Comparison of ENCODE assay signal across 17 cellular contexts in genomic region chr2:62202729-62203128, GRCh38. TPM values are rescaled to one million over a fixed set of nuclear protein-coding genes. Genes with fewer than 3 reads are reported as not detected.
DNase-seq lines count a peak whose midpoint lies in the region; ATAC-seq and TF ChIP-seq lines count a peak whose summit lies in the region.
"Had no signal": no experiment of that assay in that cellular context is flagged by ENCODE, and none has a peak within 500 bp of the region (broad histone marks: within the 10 kb centered on the region; RNA-seq: fewer than 3 reads in every experiment).

No MANE protein-coding gene starts in this region.

- no peak overlapping the region for H3K56ac ChIP-seq in mesendoderm (ENCODE audit: low read length)

- no peak overlapping the region for H2AK5ac ChIP-seq in mesendoderm (ENCODE audit: low read length)

- TF ChIP-seq CTCF in CD4-positive, alpha-beta T cell (IDR thresholded peaks at IDR 0.05), result no peak
- TF ChIP-seq CTCF in PC-9 (conservative IDR thresholded peaks at IDR 0.05), result no peak

- no peak overlapping the region for H3K4ac ChIP-seq in mesendoderm (ENCODE audit: low read depth, low read length)

- H3F3A ChIP-seq in PC-9 (ENCODE audit: insufficient read depth, low read depth), result no peaks in the 10 kb centered on the region

- no peak overlapping the region for H2BK120ac ChIP-seq in mesendoderm (ENCODE audit: low read depth, low read length)

- no peak overlapping the region for H3K23ac ChIP-seq in mesendoderm (ENCODE audit: low read length)

- no peaks in the 10 kb centered on the region for H3K9me2 ChIP-seq in PC-9 (ENCODE audit: insufficient read depth)

- H4K5ac ChIP-seq in mesendoderm (ENCODE audit: low read length), result no peak overlapping the region

- H3K27ac ChIP-seq in BLaER1 (peak overlapping the region; percentile 30; the same call in 1 of the 2 replicates), PC-9 (no peak overlapping the region), mesendoderm (ENCODE audit: low read depth, low read length) (no peak overlapping the region)
- no peak overlapping the region for H3K27ac ChIP-seq in CD4-positive, alpha-beta T cell (ENCODE audit: low read depth, low read length)
- no peak overlapping the region for H3K27ac ChIP-seq in naive thymus-derived CD4-positive, alpha-beta T cell (ENCODE audit: low read depth, low read length)
- H3K27ac ChIP-seq: colonic mucosa, skin epidermis had no signal

- POLR2A ChIA-PET in CD4-positive, alpha-beta T cell (lab: Charles Lee), result no interaction called here
- POLR2A ChIA-PET in naive thymus-derived CD4-positive, alpha-beta T cell (lab: Charles Lee), result no interaction called here
- POLR2A ChIA-PET in PC-9 (lab: Charles Lee; ENCODE audit: unreplicated experiment), result no interaction called here

- peaks cover 94% of the 10 kb centered on the region for H3K4me1 Mint-ChIP-seq in CD4-positive, alpha-beta T cell (ENCODE audit: low read depth)
- H3K4me1 Mint-ChIP-seq in activated T-helper 17 cell treated with anti-CD3 and anti-CD28 coated beads, Interleukin-2, amount 50 U/mL, for 72 hours, result peaks cover 55% of the 10 kb centered on the region
- peaks cover 74 to 100% (median 96%) of the 10 kb centered on the region in 7 donors for H3K4me1 Mint-ChIP-seq in naive thymus-derived CD4-positive, alpha-beta T cell

- no peak for DNase-seq in CD4-positive, alpha-beta T cell
- no peak for DNase-seq in naive thymus-derived CD4-positive, alpha-beta T cell
- no peak for DNase-seq in PC-9
- DNase-seq in mesendoderm, result no peak
- DNase-seq in NCI-H526 (lab: John Stamatoyannopoulos, UW), result no peak
- DNase-seq: activated CD8-positive, alpha-beta memory T cell treated with anti-CD3 and anti-CD28 coated beads, Interleukin-2, amount 50 U/mL, for 4 hours; anterior cingulate cortex; colonic mucosa; mesenchymal stem cell; NCI-H1105 treated with DMSO at 0.1 percent for 48 hours; NCI-H446 treated with DMSO at 0.1 percent for 48 hours; OCI-M1; stimulated activated naive CD4-positive, alpha-beta T cell had no signal

- peak overlapping the region; percentile 7 for H3K27ac Mint-ChIP-seq in CD4-positive, alpha-beta T cell
- peak overlapping the region; percentile 88 for H3K27ac Mint-ChIP-seq in activated T-helper 17 cell treated with anti-CD3 and anti-CD28 coated beads, Interleukin-2, amount 50 U/mL, for 72 hours
- H3K27ac Mint-ChIP-seq in naive thymus-derived CD4-positive, alpha-beta T cell, result peak overlapping the region in 8 of 9 donors; percentile 17 to 95 (median 68)

- H3K79me2 ChIP-seq in PC-9 (ENCODE audit: low read depth) (peaks cover 100% of the 10 kb centered on the region), mesendoderm (ENCODE audit: control insufficient read depth, insufficient read depth, low read length) (peaks cover 96% of the 10 kb centered on the region)

- H3K4me2 ChIP-seq in BLaER1, result peak overlapping the region; percentile 84
- H3K4me2 ChIP-seq in PC-9, result no peak overlapping the region
- H3K4me2 ChIP-seq in mesendoderm (ENCODE audit: low read length), result no peak overlapping the region

- BruUV-seq in PC-9 (replicated peaks; lab: Mats Ljungman, UMichigan), result no TSS peak

- no peak for ATAC-seq in CD4-positive, alpha-beta T cell (ENCODE audit: poor library complexity)
- no peak for ATAC-seq in activated T-helper 17 cell treated with anti-CD3 and anti-CD28 coated beads, Interleukin-2, amount 50 U/mL, for 72 hours (replicated peaks)
- ATAC-seq in naive thymus-derived CD4-positive, alpha-beta T cell, result no peak

- peak overlapping the region; percentile 25 for H3K4me3 Mint-ChIP-seq in CD4-positive, alpha-beta T cell
- H3K4me3 Mint-ChIP-seq in activated T-helper 17 cell treated with anti-CD3 and anti-CD28 coated beads, Interleukin-2, amount 50 U/mL, for 72 hours, result peak overlapping the region; percentile 81
- H3K4me3 Mint-ChIP-seq in naive thymus-derived CD4-positive, alpha-beta T cell, result peak overlapping the region in 7 of 10 donors; percentile 26 to 90 (median 55)

- H3K36me3 ChIP-seq in BLaER1 (peaks cover 39% of the 10 kb centered on the region), PC-9 (ENCODE audit: low read depth) (peaks cover 5% of the 10 kb centered on the region; the same call in 1 of the 2 replicates), mesendoderm (ENCODE audit: control insufficient read depth, insufficient read depth, low read length) (no peaks in the 10 kb centered on the region)
- H3K36me3 ChIP-seq in naive thymus-derived CD4-positive, alpha-beta T cell (ENCODE audit: control insufficient read depth in 2 of 3, insufficient read depth in 3 of 3, low read length in 3 of 3), result peaks cover 0 to 4% (median 0%) of the 10 kb centered on the region in 3 experiments
- H3K36me3 ChIP-seq: colonic mucosa, HAP-1 had no signal

- H2AFZ ChIP-seq in PC-9, result no peak overlapping the region

- H3K4me3 ChIP-seq in BLaER1 (no peak overlapping the region), PC-9 (no peak overlapping the region), mesendoderm (ENCODE audit: low read length) (no peak overlapping the region)
- no peak overlapping the region for H3K4me3 ChIP-seq in naive thymus-derived CD4-positive, alpha-beta T cell (ENCODE audit: low read length)
- H3K4me3 ChIP-seq: colonic mucosa, HAP-1, skin epidermis had no signal

- H3K9me3 ChIP-seq in BLaER1 (peaks cover 28% of the 10 kb centered on the region), PC-9 (ENCODE audit: insufficient read depth, low read depth) (no peaks in the 10 kb centered on the region)
- no peaks in the 10 kb centered on the region for H3K9me3 ChIP-seq in CD4-positive, alpha-beta T cell (ENCODE audit: control insufficient read depth, low read length)
- H3K9me3 ChIP-seq in naive thymus-derived CD4-positive, alpha-beta T cell (ENCODE audit: control insufficient read depth in 2 of 3, low read length in 3 of 3), result no peaks in the 10 kb centered on the region
- H3K9me3 ChIP-seq: colonic mucosa, HAP-1 had no signal

- no peak overlapping the region for H4K8ac ChIP-seq in mesendoderm (ENCODE audit: low read depth, low read length)

- H3K27me3 Mint-ChIP-seq in CD4-positive, alpha-beta T cell, result no peaks in the 10 kb centered on the region
- no peaks in the 10 kb centered on the region for H3K27me3 Mint-ChIP-seq in activated T-helper 17 cell treated with anti-CD3 and anti-CD28 coated beads, Interleukin-2, amount 50 U/mL, for 72 hours
- H3K27me3 Mint-ChIP-seq in naive thymus-derived CD4-positive, alpha-beta T cell, result no peaks in the 10 kb centered on the region

- peaks cover 100% of the 10 kb centered on the region for H4K20me1 ChIP-seq in BLaER1
- H4K20me1 ChIP-seq in PC-9 (ENCODE audit: insufficient read depth), result peaks cover 94% of the 10 kb centered on the region

- H2BK15ac ChIP-seq in mesendoderm (replicated peaks; ENCODE audit: low read depth), result no peak overlapping the region

- H3K9me3 Mint-ChIP-seq in CD4-positive, alpha-beta T cell, result no peaks in the 10 kb centered on the region
- H3K9me3 Mint-ChIP-seq in activated T-helper 17 cell treated with anti-CD3 and anti-CD28 coated beads, Interleukin-2, amount 50 U/mL, for 72 hours, result no peaks in the 10 kb centered on the region
- no peaks in the 10 kb centered on the region for H3K9me3 Mint-ChIP-seq in naive thymus-derived CD4-positive, alpha-beta T cell

- no peak overlapping the region for H3K9ac ChIP-seq in BLaER1
- H3K9ac ChIP-seq in mesendoderm (ENCODE audit: low read length), result no peak overlapping the region

- peaks cover 13% of the 10 kb centered on the region for H3K79me1 ChIP-seq in mesendoderm (ENCODE audit: low read length)

- no CpG with 5 or more reads among the region's 1 CpG for WGBS in mesendoderm (ENCODE audit: extremely low coverage, insufficient coverage, low lambda C conversion rate)

- H3K4me1 ChIP-seq in BLaER1, result peaks cover 59% of the 10 kb centered on the region
- H3K4me1 ChIP-seq in naive thymus-derived CD4-positive, alpha-beta T cell (ENCODE audit: control insufficient read depth in 2 of 2, insufficient read depth in 2 of 2, low read length in 2 of 2), result peaks cover 46 to 78% of the 10 kb centered on the region in 2 donors
- H3K4me1 ChIP-seq in PC-9 (replicated peaks; ENCODE audit: insufficient read depth), result peaks cover 34% of the 10 kb centered on the region
- H3K4me1 ChIP-seq in mesendoderm (ENCODE audit: control insufficient read depth, low read depth, low read length), result peaks cover 25% of the 10 kb centered on the region
- H3K4me1 ChIP-seq: colonic mucosa had no signal

- no peak overlapping the region for H3K18ac ChIP-seq in mesendoderm (ENCODE audit: low read length)

- CTCF ChIA-PET in CD4-positive, alpha-beta T cell (lab: Charles Lee), result no interaction called here
- CTCF ChIA-PET in naive thymus-derived CD4-positive, alpha-beta T cell (lab: Charles Lee), result no interaction called here
- CTCF ChIA-PET in PC-9 (lab: Charles Lee), result no interaction called here

- H2BK5ac ChIP-seq in mesendoderm (ENCODE audit: low read length), result no peak overlapping the region

- intact Hi-C loops in CD4-positive, alpha-beta T cell (cut with DNase I, micrococcal nuclease), result no loop called here
- intact Hi-C loops in naive thymus-derived CD4-positive, alpha-beta T cell (cut with micrococcal nuclease), result no loop called here
- intact Hi-C loops in PC-9 (cut with micrococcal nuclease; ENCODE audit: unreplicated experiment), result no loop called here

- H3K36me3 Mint-ChIP-seq in CD4-positive, alpha-beta T cell (ENCODE audit: low read depth), result no peaks in the 10 kb centered on the region
- H3K36me3 Mint-ChIP-seq in activated T-helper 17 cell treated with anti-CD3 and anti-CD28 coated beads, Interleukin-2, amount 50 U/mL, for 72 hours (ENCODE audit: low read depth), result peaks cover 25% of the 10 kb centered on the region
- peaks cover 0 to 28% (median 3%) of the 10 kb centered on the region in 5 donors for H3K36me3 Mint-ChIP-seq in naive thymus-derived CD4-positive, alpha-beta T cell

- H3K27me3 ChIP-seq in BLaER1 (no peaks in the 10 kb centered on the region), PC-9 (ENCODE audit: insufficient read depth, low read depth) (no peaks in the 10 kb centered on the region), mesendoderm (ENCODE audit: insufficient read depth, low read length, poor library complexity) (no peaks in the 10 kb centered on the region)
- H3K27me3 ChIP-seq in CD4-positive, alpha-beta T cell (ENCODE audit: control insufficient read depth, insufficient read depth, low read length), result no peaks in the 10 kb centered on the region
- no peaks in the 10 kb centered on the region for H3K27me3 ChIP-seq in naive thymus-derived CD4-positive, alpha-beta T cell (ENCODE audit: control insufficient read depth in 2 of 2, insufficient read depth in 2 of 2, low read length in 2 of 2)
- H3K27me3 ChIP-seq: colonic mucosa had no signal

RNA-seq across cellular contexts. Expression of gene B3GNT2, which starts 6.8 kb away (rescaled TPM):
- total RNA-seq in CD4-positive, alpha-beta T cell, result 10 to 100 TPM; 47.7 TPM
- 10 to 100 TPM; 15.0 to 20.1 TPM for total RNA-seq in activated T-helper 17 cell treated with anti-CD3 and anti-CD28 coated beads, Interleukin-2, amount 50 U/mL, for 72 hours
- 10 to 100 TPM; 16.9 to 37.0 (median 34.7) TPM for total RNA-seq in naive thymus-derived CD4-positive, alpha-beta T cell
- 10 to 100 TPM; 16.3 to 20.3 TPM for polyA plus RNA-seq in naive thymus-derived CD4-positive, alpha-beta T cell
- 30.8 and 30.9 TPM in 2 replicates for total RNA-seq in PC-9 (2021)
- polyA plus RNA-seq in mesendoderm (2013, experiment 1 of 2), result 25.2 TPM
- 25.4 TPM for polyA plus RNA-seq in mesendoderm (2013, experiment 2 of 2)

Comparison
In these comparisons a context has a peak if more than half of its experiments do, and no peak if none do; other contexts are left out.
1. H3K27ac Mint-ChIP-seq: peak in every context shown above with its lines; median percentile 88 in activated T-helper 17 cell treated with anti-CD3 and anti-CD28 coated beads, Interleukin-2, amount 50 U/mL, for 72 hours; 68 in naive thymus-derived CD4-positive, alpha-beta T cell; 7 in CD4-positive, alpha-beta T cell.
2. H3K4me3 Mint-ChIP-seq: peak in every context shown above with its lines; median percentile 81 in activated T-helper 17 cell treated with anti-CD3 and anti-CD28 coated beads, Interleukin-2, amount 50 U/mL, for 72 hours; 55 in naive thymus-derived CD4-positive, alpha-beta T cell; 25 in CD4-positive, alpha-beta T cell.